ENCODE assay signal across 9 cellular contexts in genomic region chr6:163438940-163439335, GRCh38. TPM values are rescaled to one million over a fixed set of nuclear protein-coding genes. Genes with fewer than 3 reads are reported as not detected.
DNase-seq lines count a peak whose midpoint lies in the region; ATAC-seq and TF ChIP-seq lines count a peak whose summit lies in the region.
"Had no signal": no experiment of that assay in that cellular context is flagged by ENCODE, and none has a peak within 500 bp of the region (broad histone marks: within the 10 kb centered on the region; RNA-seq: fewer than 3 reads in every experiment).

No MANE protein-coding gene starts in this region.

- H3K36me3 ChIP-seq in mucosa of descending colon (ENCODE audit: low read depth): no peaks in the 10 kb centered on the region

- in situ Hi-C loops in KBM-7 (cut with MboI; ENCODE audit: low pct_unique_long_range_greater_than_20kb, low sequenced_read_pairs) (no loop called here), GM13977 (cut with MboI; ENCODE audit: low pct_unique_long_range_greater_than_20kb, low sequenced_read_pairs, unreplicated experiment) (no loop called here)

- no peak overlapping the region for H3K4me3 ChIP-seq in mucosa of descending colon

- H3K4me1 ChIP-seq in mucosa of descending colon (ENCODE audit: low read depth): no peaks in the 10 kb centered on the region

- intact Hi-C loops in mucosa of descending colon (cut with DNase I, micrococcal nuclease) (loop anchor here in 1 of 2 donors (10.0 kb wide), 1 partner anchor 126 kb away; no protein-coding TSS in a partner anchor), CD14-positive monocyte (cut with micrococcal nuclease) (loop anchor here in 1 of 2 donors (2.0 kb wide), 1 partner anchor 16 kb away; no protein-coding TSS in a partner anchor)

- H3K4me1 Mint-ChIP-seq in CD14-positive monocyte: peaks cover 51% of the 10 kb centered on the region

- DNase-seq in EH (ENCODE audit: low read depth): peak; percentile 16
- DNase-seq in activated CD4-positive, alpha-beta T cell treated with anti-CD3 and anti-CD28 coated beads, Interleukin-2, amount 50 U/mL, for 48 hours: peak; percentile 27 to 36
- peak in 2 of 3 donors; percentile 52 to 62 for DNase-seq in mucosa of descending colon
- DNase-seq in KBM-7: no peak
- DNase-seq in GM13977 (ENCODE audit: low spot score): no peak
- DNase-seq in CD14-positive monocyte (ENCODE audit: low spot score): no peak

- no peaks in the 10 kb centered on the region for H3K9me3 ChIP-seq in mucosa of descending colon

- H3K27me3 Mint-ChIP-seq in CD14-positive monocyte (ENCODE audit: low read depth in 3 of 3): peaks cover 0 to 2% (median 0%) of the 10 kb centered on the region in 3 donors

- TF ChIP-seq CTCF in mucosa of descending colon (IDR thresholded peaks at IDR 0.05): no peak
- no peak for TF ChIP-seq CTCF in GM13977 (IDR thresholded peaks at IDR 0.05; ENCODE audit: extremely low read depth, insufficient read depth, missing control alignments)
- TF ChIP-seq CTCF in CD14-positive monocyte (IDR thresholded peaks at IDR 0.05): no peak

- peaks cover 2 to 7% of the 10 kb centered on the region in 2 donors for H3K36me3 Mint-ChIP-seq in CD14-positive monocyte

- peaks cover 0 to 2% (median 0%) of the 10 kb centered on the region in 7 donors for H3K9me3 Mint-ChIP-seq in CD14-positive monocyte

- H3K27ac Mint-ChIP-seq in CD14-positive monocyte: peak overlapping the region in 2 of 7 donors; percentile 44 to 57

- H3K4me3 Mint-ChIP-seq in CD14-positive monocyte: no peak overlapping the region

- ATAC-seq in HG02759 (IDR thresholded peaks at IDR 0.05; ENCODE audit: unreplicated experiment): peak; percentile 62
- no peak for ATAC-seq in mucosa of descending colon
- no peak for ATAC-seq in HG02610 (IDR thresholded peaks at IDR 0.05; ENCODE audit: unreplicated experiment)
- ATAC-seq: left colon had no signal

RNA-seq across cellular contexts. Expression of gene QKI, which starts 24.4 kb away (rescaled TPM):
- total RNA-seq in mucosa of descending colon: 100 to 1,000 TPM in 1 of 3 donors, 10 to 100 TPM in 2; 11.3 to 129 (median 35.8) TPM
- polyA plus RNA-seq in CD14-positive monocyte: 10 to 100 TPM; 24.3 to 71.8 TPM

Comparison
In these comparisons a context has a peak if more than half of its experiments do, and no peak if none do; other contexts are left out.
1. DNase-seq: peak in EH (single experiment), activated CD4-positive, alpha-beta T cell treated with anti-CD3 and anti-CD28 coated beads, Interleukin-2, amount 50 U/mL, for 48 hours (2 of 2) and mucosa of descending colon (2 of 3); none in KBM-7 (single experiment), GM13977 (single experiment) and CD14-positive monocyte (single experiment).